ENCODE assay signal across 9 cellular contexts in the genomic region with DNA sequence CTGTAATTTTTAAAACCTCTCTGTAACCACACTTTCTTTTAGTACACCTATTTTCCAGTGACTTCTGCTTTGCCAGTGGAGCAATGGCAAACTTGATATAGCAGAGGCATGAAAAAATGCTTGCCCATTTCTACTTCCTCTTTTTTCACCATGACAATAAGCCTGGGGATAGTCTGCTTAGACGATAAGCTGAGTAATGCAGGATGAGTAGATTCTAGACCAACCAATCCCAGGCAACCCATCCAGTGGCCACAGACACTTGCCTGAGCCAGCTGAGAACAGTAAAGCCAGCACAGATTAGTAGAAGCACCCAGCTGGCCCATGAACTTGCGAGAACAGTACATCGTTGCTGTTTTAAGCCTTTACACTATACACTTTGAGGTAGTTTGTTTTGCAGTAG. TPM values are rescaled to one million over a fixed set of nuclear protein-coding genes. Genes with fewer than 3 reads are reported as not detected.
A peak's percentile ranks its signal among the peaks of the same experiment; 100 is the strongest.
DNase-seq lines count a peak whose midpoint lies in the region; ATAC-seq and TF ChIP-seq lines count a peak whose summit lies in the region.
"Had no signal": no experiment of that assay in that cellular context is flagged by ENCODE, and none has a peak within 500 bp of the region (broad histone marks: within the 10 kb centered on the region; RNA-seq: fewer than 3 reads in every experiment).

No MANE protein-coding gene starts in this region.

- H4K20me1 ChIP-seq in OCI-LY3 (ENCODE audit: insufficient read depth, low read length) = no peaks in the 10 kb centered on the region

- BruUV-seq in Calu3 (replicated peaks; lab: Mats Ljungman, UMichigan) = no TSS peak

- no peak overlapping the region for H3K27ac ChIP-seq in OCI-LY3 (ENCODE audit: low read length)
- peak overlapping the region in 1 of 2 donors; percentile 10 for H3K27ac ChIP-seq in lung (ENCODE audit: low read depth in 1 of 2, low read length in 1 of 2)
- H3K27ac ChIP-seq in coronary artery = no peak overlapping the region
- H3K27ac ChIP-seq: KMS-11 had no signal

- H2AFZ ChIP-seq in OCI-LY3 (ENCODE audit: low read depth, low read length) = no peak overlapping the region; the same call in 1 of the 2 replicates

- CTCF ChIA-PET in Calu3 (lab: Charles Lee) = no interaction called here

- H3K4me2 ChIP-seq in OCI-LY3 (ENCODE audit: low read length) = peak overlapping the region; percentile 53
- H3K4me2 ChIP-seq: KMS-11 had no signal

- peaks cover 10% of the 10 kb centered on the region for H3K4me1 Mint-ChIP-seq in Calu3 (ENCODE audit: low read depth, unreplicated experiment)
- no peaks in the 10 kb centered on the region for H3K4me1 Mint-ChIP-seq in nephron progenitor cell

- H3K36me3 Mint-ChIP-seq in Calu3 (ENCODE audit: insufficient read depth, unreplicated experiment) (no peaks in the 10 kb centered on the region), nephron progenitor cell (ENCODE audit: low read depth) (no peaks in the 10 kb centered on the region)

- no peak for DNase-seq in lung (ENCODE audit: low spot score)
- DNase-seq in Calu3 = no peak
- DNase-seq in nephron progenitor cell = no peak
- DNase-seq in coronary artery (ENCODE audit: low spot score) = no peak
- DNase-seq in activated gamma-delta T cell (lab: John Stamatoyannopoulos, UW) = no peak

- intact Hi-C loops in Calu3 (cut with micrococcal nuclease; ENCODE audit: unreplicated experiment) = no loop called here

- peak overlapping the region; percentile 13; the same call in 1 of the 2 replicates for H3K4me3 ChIP-seq in OCI-LY3 (ENCODE audit: low read length)
- H3K4me3 ChIP-seq in lung = no peak overlapping the region
- H3K4me3 ChIP-seq in coronary artery = no peak overlapping the region

- no peak overlapping the region for H3K9ac ChIP-seq in OCI-LY3 (ENCODE audit: low read length)
- H3K9ac ChIP-seq: KMS-11 had no signal

- no peaks in the 10 kb centered on the region for H3K27me3 ChIP-seq in OCI-LY3 (ENCODE audit: low read depth, low read length)
- H3K27me3 ChIP-seq in lung (ENCODE audit: control insufficient read depth, insufficient read depth) = no peaks in the 10 kb centered on the region

- H3K9me3 Mint-ChIP-seq in Calu3 (ENCODE audit: low read depth, unreplicated experiment) = no peaks in the 10 kb centered on the region
- H3K9me3 Mint-ChIP-seq in nephron progenitor cell = no peaks in the 10 kb centered on the region

- 55% methylated on average over 3 of the region's 3 CpGs for WGBS in lung, 2 donors

- H3K9me3 ChIP-seq in OCI-LY3 (ENCODE audit: insufficient read depth, low read length) (no peaks in the 10 kb centered on the region), lung (ENCODE audit: control insufficient read depth in 2 of 2, insufficient read depth in 1 of 2, low read length in 1 of 2) (no peaks in the 10 kb centered on the region)

- no peaks in the 10 kb centered on the region for H3K79me2 ChIP-seq in OCI-LY3 (ENCODE audit: low read length)

- H3K36me3 ChIP-seq in OCI-LY3 (replicated peaks; ENCODE audit: low read depth, low read length) (no peaks in the 10 kb centered on the region), lung (ENCODE audit: control insufficient read depth in 2 of 2, insufficient read depth in 2 of 2, low read length in 2 of 2) (no peaks in the 10 kb centered on the region)

- H3K27me3 Mint-ChIP-seq in Calu3 (ENCODE audit: unreplicated experiment) (no peaks in the 10 kb centered on the region), nephron progenitor cell (ENCODE audit: low read depth, poor library complexity) (no peaks in the 10 kb centered on the region)

- H3K27ac Mint-ChIP-seq in Calu3 (ENCODE audit: unreplicated experiment) (no peak overlapping the region), nephron progenitor cell (no peak overlapping the region)

- no peak for TF ChIP-seq CTCF in OCI-LY3 (IDR thresholded peaks at IDR 0.05; ENCODE audit: low read depth, low read length)
- no peak for TF ChIP-seq CTCF in lung (IDR thresholded peaks at IDR 0.05; ENCODE audit: control extremely low read depth, extremely low read depth)
- TF ChIP-seq CTCF in Calu3 (IDR thresholded peaks at IDR 0.05; ENCODE audit: unreplicated experiment) = no peak
- TF ChIP-seq CTCF in nephron progenitor cell (IDR thresholded peaks at IDR 0.05) = no peak
- no peak for TF ChIP-seq CTCF in coronary artery (IDR thresholded peaks at IDR 0.05)

- peak; percentile 90 for ATAC-seq in GM19035 (IDR thresholded peaks at IDR 0.05; ENCODE audit: unreplicated experiment)
- peak; percentile 73 for ATAC-seq in HG02970 (IDR thresholded peaks at IDR 0.05; ENCODE audit: low FRiP score, unreplicated experiment)
- peak; percentile 27 for ATAC-seq in lung (ENCODE audit: insufficient read depth, low FRiP score)

- H3K4me3 Mint-ChIP-seq in Calu3 (ENCODE audit: low read depth, unreplicated experiment) (no peak overlapping the region), nephron progenitor cell (no peak overlapping the region)

- H3K4me1 ChIP-seq in OCI-LY3 (ENCODE audit: low read length) = peaks cover 26% of the 10 kb centered on the region
- H3K4me1 ChIP-seq in lung (ENCODE audit: control insufficient read depth in 2 of 2, insufficient read depth in 2 of 2, low read length in 2 of 2) = peaks cover 0 to 2% of the 10 kb centered on the region in 2 donors

RNA-seq across cellular contexts. Expression of a gene that starts 37.5 kb away (rescaled TPM):
- total RNA-seq in lung (not detected), Calu3 (2022) (not detected in 2 replicates)
- not detected for polyA plus RNA-seq in lung

Comparison
In these comparisons a context has a peak if more than half of its experiments do, and no peak if none do; other contexts are left out.
1. ATAC-seq: peak in every context shown above with its lines; median percentile 90 in GM19035; 73 in HG02970; 27 in lung.